ENCODE assay signal across 29 cellular contexts in the genomic region with DNA sequence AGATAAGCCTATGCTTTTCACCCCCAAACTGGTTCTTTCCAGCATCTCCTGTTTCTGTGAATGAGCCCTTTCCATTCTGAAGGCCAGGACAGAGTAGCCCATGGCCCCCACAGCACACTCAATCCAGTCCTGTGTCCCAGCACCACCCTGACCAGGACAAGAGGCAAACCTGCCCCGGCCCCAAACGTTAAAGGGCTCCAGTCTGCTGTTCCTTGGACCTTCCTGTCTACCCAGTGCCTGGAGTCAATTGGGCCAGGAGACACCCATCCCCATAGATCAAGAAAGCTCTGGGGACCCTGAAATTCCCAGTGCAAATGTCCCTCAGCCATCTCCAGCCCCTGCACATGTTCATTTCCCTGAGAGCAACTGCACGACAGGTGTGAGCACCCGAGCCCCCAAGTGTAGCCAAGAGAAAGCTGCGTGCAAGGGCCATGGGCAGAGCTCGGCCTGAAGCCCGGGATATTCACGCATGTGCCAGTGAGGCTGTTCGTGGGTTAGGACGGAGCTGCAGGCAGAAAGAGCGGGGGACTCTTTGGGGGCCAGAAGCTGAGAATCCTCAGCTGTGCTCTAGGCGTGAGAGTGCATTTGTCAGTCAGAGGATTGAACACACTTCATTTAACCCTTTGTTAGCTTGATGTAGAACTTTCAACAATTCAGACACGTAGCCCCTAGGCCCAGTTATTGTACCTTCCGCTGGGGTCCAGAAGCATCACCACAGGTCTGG. TPM values are rescaled to one million over a fixed set of nuclear protein-coding genes. Genes with fewer than 3 reads are reported as not detected.
"Had no signal": no experiment of that assay in that cellular context is flagged by ENCODE, and none has a peak within 500 bp of the region (broad histone marks: within the 10 kb centered on the region; RNA-seq: fewer than 3 reads in every experiment).

No MANE protein-coding gene starts in this region.

- DNase-seq: activated CD4-positive, alpha-beta T cell treated with anti-CD3 and anti-CD28 coated beads for 36 hours; activated CD4-positive, CD25-positive, alpha-beta regulatory T cell; activated naive CD4-positive, alpha-beta T cell treated with anti-CD3 and anti-CD28 coated beads, Interleukin-2, amount 50 U/mL, for 16 hours; activated T-cell treated with anti-CD3 and anti-CD28 coated beads for 4 hours; activated T-cell treated with anti-CD3 and anti-CD28 coated beads, Interleukin-2, amount 50 U/mL, for 72 hours; amniotic stem cell; brain microvascular endothelial cell; cortex of kidney; effector memory CD8-positive, alpha-beta T cell; hippocampal formation; kidney; naive B cell; nephron progenitor cell; sigmoid colon; small intestine; stimulated activated CD4-positive, alpha-beta T cell treated with anti-CD3 and anti-CD28 coated beads, Interleukin-4, amount 100 ng/mL, for 24 hours; T-helper 1 cell had no signal

- H3K27ac ChIP-seq: brain microvascular endothelial cell, gastroesophageal sphincter, sigmoid colon, vagina had no signal

- H3K36me3 ChIP-seq: brain microvascular endothelial cell, gastroesophageal sphincter, sigmoid colon, vagina had no signal

- ATAC-seq: activated CD4-positive, alpha-beta T cell treated with anti-CD3 and anti-CD28 coated beads for 36 hours; activated T-cell treated with anti-CD3 and anti-CD28 coated beads, Interleukin-2, amount 50 U/mL, for 72 hours; effector memory CD8-positive, alpha-beta T cell; gastroesophageal sphincter; left colon; stimulated activated effector memory CD8-positive, alpha-beta T cell treated with anti-CD3 and anti-CD28 coated beads, Interleukin-12 subunit alpha, Interleukin-12 subunit beta, amount 100 ng/mL, for 72 hours had no signal

- H3K4me3 Mint-ChIP-seq: activated CD4-positive, alpha-beta T cell treated with anti-CD3 and anti-CD28 coated beads for 36 hours; activated T-cell treated with anti-CD3 and anti-CD28 coated beads, Interleukin-2, amount 50 U/mL, for 72 hours; effector memory CD8-positive, alpha-beta T cell; mesothelial cell of epicardium; nephron progenitor cell; stimulated activated effector memory CD8-positive, alpha-beta T cell treated with anti-CD3 and anti-CD28 coated beads, Interleukin-12 subunit alpha, Interleukin-12 subunit beta, amount 100 ng/mL, for 72 hours; stimulated activated naive CD8-positive, alpha-beta T cell treated with anti-CD3 and anti-CD28 coated beads, Interleukin-15, Interleukin-2, amounts not matched to agents 100 ng/mL and 50 ng/mL, for 24 hours; T-helper 2 cell treated with Interferon-gamma antibody and Interleukin-4, amounts not matched to agents 5 μg/mL and 100 μg/mL, for 36 hours had no signal

- H3K27ac Mint-ChIP-seq: activated CD4-positive, alpha-beta T cell treated with anti-CD3 and anti-CD28 coated beads for 36 hours; activated T-cell treated with anti-CD3 and anti-CD28 coated beads, Interleukin-2, amount 50 U/mL, for 72 hours; effector memory CD8-positive, alpha-beta T cell; mesothelial cell of epicardium; naive B cell; nephron progenitor cell; stimulated activated effector memory CD8-positive, alpha-beta T cell treated with anti-CD3 and anti-CD28 coated beads, Interleukin-12 subunit alpha, Interleukin-12 subunit beta, amount 100 ng/mL, for 72 hours; stimulated activated naive CD8-positive, alpha-beta T cell treated with anti-CD3 and anti-CD28 coated beads, Interleukin-15, Interleukin-2, amounts not matched to agents 100 ng/mL and 50 ng/mL, for 24 hours; T-helper 2 cell treated with Interferon-gamma antibody and Interleukin-4, amounts not matched to agents 5 μg/mL and 100 μg/mL, for 36 hours; type B pancreatic cell had no signal

- H3K9me3 Mint-ChIP-seq: activated T-cell treated with anti-CD3 and anti-CD28 coated beads, Interleukin-2, amount 50 U/mL, for 72 hours; effector memory CD8-positive, alpha-beta T cell; mesothelial cell of epicardium; nephron progenitor cell; stimulated activated effector memory CD8-positive, alpha-beta T cell treated with anti-CD3 and anti-CD28 coated beads, Interleukin-12 subunit alpha, Interleukin-12 subunit beta, amount 100 ng/mL, for 72 hours; stimulated activated naive CD8-positive, alpha-beta T cell treated with anti-CD3 and anti-CD28 coated beads, Interleukin-15, Interleukin-2, amounts not matched to agents 100 ng/mL and 50 ng/mL, for 24 hours; T-helper 2 cell treated with Interferon-gamma antibody and Interleukin-4, amounts not matched to agents 5 μg/mL and 100 μg/mL, for 36 hours; type B pancreatic cell had no signal

- FAIRE-seq: astrocyte, endothelial cell of umbilical vein, kidney, small intestine had no signal

- H3K9me3 ChIP-seq: gastroesophageal sphincter, sigmoid colon, vagina had no signal

- H3K36me3 Mint-ChIP-seq: mesothelial cell of epicardium; stimulated activated effector memory CD8-positive, alpha-beta T cell treated with anti-CD3 and anti-CD28 coated beads, Interleukin-12 subunit alpha, Interleukin-12 subunit beta, amount 100 ng/mL, for 72 hours; type B pancreatic cell had no signal

- H3K4me3 ChIP-seq: gastroesophageal sphincter, sigmoid colon, vagina had no signal

RNA-seq across cellular contexts. Expression of gene RIPK4, which starts 4.2 kb away (rescaled TPM):
- total RNA-seq: endothelial cell of umbilical vein, fibroblast of villous mesenchyme had no signal
- polyA plus RNA-seq: endothelial cell of umbilical vein, fibroblast of lung had no signal
